In the genomic region with DNA sequence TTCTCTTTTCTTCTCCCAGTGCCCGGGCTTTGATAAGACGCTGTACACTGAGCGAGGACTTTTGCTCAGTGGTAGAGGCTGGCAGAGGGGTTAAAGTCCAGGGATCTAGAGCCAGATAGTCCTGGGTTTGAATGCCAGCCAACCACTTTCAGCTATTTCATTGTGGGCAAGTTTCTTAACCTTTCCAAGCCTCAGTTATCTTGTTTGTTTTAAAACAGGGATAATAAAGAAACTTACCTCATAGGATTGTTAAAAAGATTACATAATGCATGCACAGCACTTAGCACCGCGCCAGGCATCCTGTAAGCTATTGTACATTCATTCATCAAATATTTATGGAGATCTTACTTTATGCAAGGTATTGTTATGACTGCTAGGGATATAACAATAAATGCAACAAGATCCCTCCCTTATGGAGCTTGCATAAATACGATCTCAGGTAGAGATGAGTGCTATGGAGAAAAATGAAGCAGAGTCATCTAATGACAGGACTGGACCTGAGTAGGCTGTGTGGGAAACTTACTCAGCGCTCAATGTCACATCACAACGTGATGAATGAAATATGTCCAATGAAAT, we compare ENCODE assay signal across 19 cellular contexts.
A peak's percentile ranks its signal among the peaks of the same experiment; 100 is the strongest.
DNase-seq lines count a peak whose midpoint lies in the region; FAIRE-seq and TF ChIP-seq lines count a peak whose summit lies in the region.
"Had no signal": no experiment of that assay in that cellular context is flagged by ENCODE, and none has a peak within 500 bp of the region (broad histone marks: within the 10 kb centered on the region; RNA-seq: fewer than 3 reads in every experiment).

No MANE protein-coding gene starts in this region.

- no peaks in the 10 kb centered on the region for H3K4me1 ChIP-seq in muscle layer of duodenum (ENCODE audit: control insufficient read depth in 1 of 2, insufficient read depth in 2 of 2, low read length in 2 of 2)
- H3K4me1 ChIP-seq: left lung, testis had no signal

- H3K4me3 ChIP-seq in bronchial epithelial cell (ENCODE audit: low read depth, low read length) (no peak overlapping the region), muscle layer of duodenum (ENCODE audit: low read depth in 1 of 2, low read length in 2 of 2) (no peak overlapping the region), foreskin fibroblast (ENCODE audit: low read depth in 1 of 2, low read length in 2 of 2) (no peak overlapping the region)
- H3K4me3 ChIP-seq: left lung, testis had no signal

- peaks cover 11% of the 10 kb centered on the region for H3K36me3 ChIP-seq in bronchial epithelial cell (ENCODE audit: control insufficient read depth, insufficient read depth, low read length)
- peaks cover 28 to 59% of the 10 kb centered on the region in 2 donors for H3K36me3 ChIP-seq in muscle layer of duodenum (ENCODE audit: control insufficient read depth in 1 of 2, insufficient read depth in 2 of 2, low read length in 2 of 2)

- no TSS peak for BruUV-seq in Calu3 (replicated peaks; lab: Mats Ljungman, UMichigan)

- TF ChIP-seq CTCF in bronchial epithelial cell (IDR thresholded peaks at IDR 0.05; ENCODE audit: insufficient read depth, low read length, severe bottlenecking) (no peak), foreskin fibroblast (IDR thresholded peaks at IDR 0.05; ENCODE audit: low read depth, low read length) (no peak), Calu3 (IDR thresholded peaks at IDR 0.05; ENCODE audit: unreplicated experiment) (no peak)

- no peak for FAIRE-seq in bronchial epithelial cell (lab: Jason Lieb, UNC)
- FAIRE-seq: G401.6 had no signal

- no peaks in the 10 kb centered on the region for H3K36me3 Mint-ChIP-seq in Calu3 (ENCODE audit: insufficient read depth, unreplicated experiment)

- H3K27me3 ChIP-seq in bronchial epithelial cell (ENCODE audit: control insufficient read depth, insufficient read depth, low read length) (no peaks in the 10 kb centered on the region), muscle layer of duodenum (ENCODE audit: low read depth, low read length) (no peaks in the 10 kb centered on the region)
- H3K27me3 ChIP-seq: left lung, testis had no signal

- intact Hi-C loops in Calu3 (cut with micrococcal nuclease; ENCODE audit: unreplicated experiment): no loop called here

- no peak overlapping the region for H3K27ac Mint-ChIP-seq in Calu3 (ENCODE audit: unreplicated experiment)
- H3K27ac Mint-ChIP-seq: activated T-helper 17 cell treated with anti-CD3 and anti-CD28 coated beads, Interleukin-2, amount 50 U/mL, for 72 hours; endodermal cell had no signal

- H3K27ac ChIP-seq in muscle layer of duodenum (ENCODE audit: low read length): peak overlapping the region; percentile 25
- H3K27ac ChIP-seq: left lung, testis, WERI-Rb-1 had no signal

- peak; percentile 38 for DNase-seq in DMS153 treated with DMSO at 0.1 percent for 48 hours (lab: John Stamatoyannopoulos, UW; ENCODE audit: unreplicated experiment)
- DNase-seq in NCI-H2029 treated with DMSO at 0.1 percent for 48 hours (lab: John Stamatoyannopoulos, UW): peak; percentile 41
- DNase-seq in bronchial epithelial cell (ENCODE audit: low read depth): peak; percentile 99
- no peak for DNase-seq in foreskin fibroblast
- DNase-seq in effector CD8-positive, alpha-beta T cell (lab: John Stamatoyannopoulos, UW): no peak
- DNase-seq in Calu3: no peak
- no peak for DNase-seq in activated CD4-positive, alpha-beta T cell treated with anti-CD3 and anti-CD28 coated beads, Interleukin-2, amount 50 U/mL, for 4 hours
- DNase-seq: activated CD8-positive, alpha-beta memory T cell treated with anti-CD3 and anti-CD28 coated beads for 24 hours; caudate nucleus; endodermal cell; left lung; NCI-H1105 treated with DMSO at 0.1 percent for 48 hours; stimulated activated CD4-positive, alpha-beta T cell treated with anti-CD3 and anti-CD28 coated beads, Interleukin-4, amount 100 ng/mL, for 1 hour; T-helper 1 cell; testis; WERI-Rb-1 had no signal

- H3K27me3 Mint-ChIP-seq in Calu3 (ENCODE audit: unreplicated experiment): no peaks in the 10 kb centered on the region
- H3K27me3 Mint-ChIP-seq: activated T-helper 17 cell treated with anti-CD3 and anti-CD28 coated beads, Interleukin-2, amount 50 U/mL, for 72 hours had no signal

- H3K4me1 Mint-ChIP-seq in Calu3 (ENCODE audit: low read depth, unreplicated experiment): no peaks in the 10 kb centered on the region
- H3K4me1 Mint-ChIP-seq: activated T-helper 17 cell treated with anti-CD3 and anti-CD28 coated beads, Interleukin-2, amount 50 U/mL, for 72 hours had no signal

- no peaks in the 10 kb centered on the region for H3K9me3 ChIP-seq in muscle layer of duodenum (ENCODE audit: control insufficient read depth in 1 of 2, low read length in 2 of 2)
- H3K9me3 ChIP-seq: left lung, testis had no signal

- CTCF ChIA-PET in Calu3 (lab: Charles Lee): no interaction called here

- no peak overlapping the region for H3K4me3 Mint-ChIP-seq in Calu3 (ENCODE audit: low read depth, unreplicated experiment)
- H3K4me3 Mint-ChIP-seq: activated T-helper 17 cell treated with anti-CD3 and anti-CD28 coated beads, Interleukin-2, amount 50 U/mL, for 72 hours; endodermal cell had no signal

- H3K9me3 Mint-ChIP-seq in Calu3 (ENCODE audit: low read depth, unreplicated experiment): no peaks in the 10 kb centered on the region
- H3K9me3 Mint-ChIP-seq: activated T-helper 17 cell treated with anti-CD3 and anti-CD28 coated beads, Interleukin-2, amount 50 U/mL, for 72 hours; endodermal cell had no signal

Comparison
In these comparisons a context has a peak if more than half of its experiments do, and no peak if none do; other contexts are left out.
1. DNase-seq: peak in DMS153 treated with DMSO at 0.1 percent for 48 hours (single experiment), NCI-H2029 treated with DMSO at 0.1 percent for 48 hours (single experiment) and bronchial epithelial cell (single experiment); none in foreskin fibroblast (0 of 2), effector CD8-positive, alpha-beta T cell (single experiment), Calu3 (single experiment) and activated CD4-positive, alpha-beta T cell treated with anti-CD3 and anti-CD28 coated beads, Interleukin-2, amount 50 U/mL, for 4 hours (0 of 2).